8 cellular contexts compared by ENCODE assay signal in the genomic region with DNA sequence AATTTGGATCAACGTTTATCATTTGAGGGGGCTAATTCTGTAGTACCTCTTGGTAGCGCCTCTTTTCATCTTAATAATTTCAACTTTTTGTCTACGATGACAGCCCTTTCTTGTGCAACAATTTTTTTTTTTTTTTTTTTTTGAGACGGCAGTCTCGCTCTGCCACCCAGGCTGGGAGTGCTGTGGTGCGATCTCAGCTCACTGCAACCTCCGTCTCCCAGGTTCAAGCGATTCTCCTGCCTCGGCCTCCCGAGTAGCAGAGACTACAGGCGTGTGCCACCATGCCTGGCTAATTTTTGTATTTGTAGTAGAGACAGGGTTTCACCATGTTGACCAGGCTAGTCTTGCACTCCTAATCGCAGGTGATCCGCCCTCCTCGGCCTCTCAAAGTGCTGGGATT. TPM values are rescaled to one million over a fixed set of nuclear protein-coding genes. Genes with fewer than 3 reads are reported as not detected.
DNase-seq lines count a peak whose midpoint lies in the region; ATAC-seq, FAIRE-seq and TF ChIP-seq lines count a peak whose summit lies in the region.
"Not testable (repeated sequence)": the region's sequence is repeated elsewhere in the genome, so short reads cannot be mapped to it uniquely, and the experiment has no call there.

No MANE protein-coding gene starts in this region.

- not testable (repeated sequence) for H4K20me1 ChIP-seq in Karpas-422 (ENCODE audit: insufficient read depth, low read depth, low read length); HepG2 (ENCODE audit: insufficient read depth, low read length)

- ATAC-seq in T-helper 17 cell: not testable (repeated sequence)
- ATAC-seq in HepG2: peak; percentile 40

- not testable (repeated sequence) for H2BK5ac ChIP-seq in trophoblast cell (ENCODE audit: low read depth, low read length, poor library complexity)

- in situ Hi-C loops in HepG2 (cut with HindIII; ENCODE audit: extremely low pct_ligation_motif_present, low pct_unique_long_range_greater_than_20kb): loop anchor here (5.0 kb wide), 1 partner anchor 46 kb away; the partner anchor contains the start of gene CNOT6L
- in situ Hi-C loops in transverse colon (cut with MboI; ENCODE audit: low pct_ligation_motif_present in 1 of 4, low pct_unique_long_range_greater_than_20kb in 1 of 4, low sequenced_read_pairs in 3 of 4): not testable (repeated sequence)

- H3K27me3 ChIP-seq in Karpas-422 (ENCODE audit: low read length); adipocyte (replicated peaks; ENCODE audit: control insufficient read depth, insufficient read depth, low read length); HepG2 (ENCODE audit: control insufficient read depth in 1 of 2, insufficient read depth in 2 of 2, low read length in 2 of 2); trophoblast cell (ENCODE audit: insufficient read depth, low read length); transverse colon: not testable (repeated sequence)

- H3K9me3 ChIP-seq in Karpas-422 (ENCODE audit: low read length); T-helper 17 cell (ENCODE audit: control insufficient read depth, low read length, poor library complexity, severe bottlenecking); adipocyte (ENCODE audit: control insufficient read depth, low read length); HepG2 (ENCODE audit: low read length); trophoblast cell (ENCODE audit: insufficient read depth, low read depth, low read length); transverse colon: not testable (repeated sequence)

- H4K12ac ChIP-seq in trophoblast cell (ENCODE audit: low read depth, low read length): not testable (repeated sequence)

- peak overlapping the region; percentile 99 for H3K4me3 Mint-ChIP-seq in T-helper 17 cell

- not testable (repeated sequence) for TF ChIP-seq RAD21 in HepG2 (CRISPR knock-in tag; IDR thresholded peaks at IDR 0.05)

- H3K9ac ChIP-seq in Karpas-422 (ENCODE audit: low read length) (peak overlapping the region; percentile 79), adipocyte (ENCODE audit: low read length) (peak overlapping the region; percentile 96), HepG2 (ENCODE audit: insufficient read depth, low read depth, low read length) (peak overlapping the region; percentile 92)
- not testable (repeated sequence) for H3K9ac ChIP-seq in trophoblast cell (ENCODE audit: low read length)

- H4K8ac ChIP-seq in trophoblast cell (ENCODE audit: low read depth, low read length): not testable (repeated sequence)

- DNase-seq in ELF-1 (ENCODE audit: low read depth, low spot score) (peak; percentile 19), Karpas-422 (peak; percentile 61), trophoblast cell (peak in 1 of 2 donors; percentile 11), transverse colon (peak; percentile 12)
- not testable (repeated sequence) for DNase-seq in T-helper 17 cell; adipocyte (ENCODE audit: low read depth); epithelial cell of proximal tubule (ENCODE audit: low read depth); HepG2 (ENCODE audit: low spot score)

- WGBS in HepG2 (ENCODE audit: low lambda C conversion rate): 1% methylated on average over 14 of the region's 14 CpGs
- WGBS in trophoblast cell (ENCODE audit: extremely low coverage, insufficient coverage, insufficient read length): no CpG with 5 or more reads among the region's 14 CpGs
- 8 to 28% methylated on average over 5 to 14 of the region's 14 CpGs for WGBS in transverse colon (ENCODE audit: low coverage in 1 of 2), 2 donors

- H4K91ac ChIP-seq in trophoblast cell (ENCODE audit: low read depth, low read length): not testable (repeated sequence)

- H3K27ac ChIP-seq in Karpas-422 (ENCODE audit: low read length) (peak overlapping the region; percentile 91), HepG2 (ENCODE audit: extremely low read length, insufficient read depth, low read length) (peak overlapping the region; percentile 95), transverse colon (peak overlapping the region; percentile 91 to 99 (median 95))
- not testable (repeated sequence) for H3K27ac ChIP-seq in trophoblast cell (ENCODE audit: low read depth, low read length)

- H3K4me3 ChIP-seq in Karpas-422 (ENCODE audit: low read length) (peak overlapping the region; percentile 89), adipocyte (ENCODE audit: low read length) (peak overlapping the region; percentile 98), epithelial cell of proximal tubule (ENCODE audit: low read depth, low read length) (peak overlapping the region; percentile 98), HepG2 (replicated peaks in 1 of 3; ENCODE audit: insufficient read depth in 1 of 3, low read depth in 2 of 3, low read length in 3 of 3) (peak overlapping the region; percentile 84 to 86 (median 86)), trophoblast cell (ENCODE audit: low read depth, low read length) (peak overlapping the region; percentile 35), transverse colon (peak overlapping the region; percentile 49 to 73 (median 56))

- H3K4me2 ChIP-seq in Karpas-422 (ENCODE audit: low read depth, low read length, poor library complexity, severe bottlenecking) (peak overlapping the region; percentile 85), HepG2 (ENCODE audit: low read depth, low read length) (peak overlapping the region; percentile 75), trophoblast cell (ENCODE audit: low read length) (peak overlapping the region; percentile 88)

- not testable (repeated sequence) for BruUV-seq in HepG2 (replicated peaks; lab: Mats Ljungman, UMichigan)

- H2AFZ ChIP-seq in Karpas-422 (ENCODE audit: low read length): 0 out of 2 replicates have a peak overlapping the region, but pooled peaks have one; percentile 91
- peak overlapping the region; percentile 91 for H2AFZ ChIP-seq in HepG2 (ENCODE audit: low read length)
- not testable (repeated sequence) for H2AFZ ChIP-seq in trophoblast cell (ENCODE audit: insufficient read depth, low read length, poor library complexity)

- CTCF ChIA-PET in HepG2 (lab: Yijun Ruan, JAX; ENCODE audit: low intra/inter-chr PET ratio, low total read pairs): not testable (repeated sequence)

- H2AK5ac ChIP-seq in trophoblast cell (ENCODE audit: low read length): not testable (repeated sequence)

- not testable (repeated sequence) for H3K36me3 ChIP-seq in Karpas-422 (ENCODE audit: insufficient read depth, low read length); adipocyte (ENCODE audit: control insufficient read depth, insufficient read depth, low read length, severe bottlenecking); HepG2 (replicated peaks in 1 of 2; ENCODE audit: control insufficient read depth in 1 of 2, insufficient read depth in 2 of 2, low read length in 2 of 2); trophoblast cell (ENCODE audit: control insufficient read depth in 1 of 2, insufficient read depth in 2 of 2, low read length in 2 of 2); transverse colon

- H3K27me3 Mint-ChIP-seq in T-helper 17 cell: not testable (repeated sequence)

- H3K23ac ChIP-seq in trophoblast cell (ENCODE audit: low read length): not testable (repeated sequence)

- not testable (repeated sequence) for H3K36me3 Mint-ChIP-seq in T-helper 17 cell (ENCODE audit: low read depth)

- not testable (repeated sequence) for FAIRE-seq in HepG2 (lab: Jason Lieb, UNC)

- TF ChIP-seq POLR2A in HepG2 (IDR thresholded peaks at IDR 0.05; ENCODE audit: insufficient read depth in 1 of 2, low read depth in 2 of 2, low read length in 2 of 2); transverse colon (IDR thresholded peaks at IDR 0.05): not testable (repeated sequence)

- peaks cover 49% of the 10 kb centered on the region for H3K4me1 Mint-ChIP-seq in T-helper 17 cell

- TF ChIP-seq CTCF in epithelial cell of proximal tubule (conservative IDR thresholded peaks at IDR 0.05; ENCODE audit: low read depth, low read length); HepG2 (CRISPR knock-in tag; IDR thresholded peaks at IDR 0.05); transverse colon (IDR thresholded peaks at IDR 0.05): not testable (repeated sequence)

- H2BK120ac ChIP-seq in trophoblast cell (ENCODE audit: insufficient read depth, low read length, poor library complexity): not testable (repeated sequence)

- peak overlapping the region; percentile 100 for H3K27ac Mint-ChIP-seq in T-helper 17 cell

- not testable (repeated sequence) for H3K4ac ChIP-seq in trophoblast cell (ENCODE audit: low read depth, low read length)

- intact Hi-C loops in HepG2 (cut with micrococcal nuclease; ENCODE audit: unreplicated experiment): not testable (repeated sequence)
- intact Hi-C loops in transverse colon (cut with DNase I; ENCODE audit: low total_unique reads): loop anchor here (2.0 kb wide), 1 partner anchor 45 kb away; the partner anchor contains the start of gene CNOT6L

- not testable (repeated sequence) for H3K79me1 ChIP-seq in trophoblast cell (ENCODE audit: low read length)

- H3K14ac ChIP-seq in trophoblast cell (ENCODE audit: low read length): not testable (repeated sequence)

- POLR2A ChIA-PET in HepG2 (lab: Yijun Ruan, JAX): interaction anchor here (1.0 to 3.0 kb wide), 2 partner anchors 43 to 45 kb away, joined by 3 to 44 read pairs; partner anchors contain the start of gene CNOT6L

- H3K9me2 ChIP-seq in Karpas-422 (replicated peaks; ENCODE audit: insufficient read depth, low read length): not testable (repeated sequence)

- H3K4me1 ChIP-seq in Karpas-422 (ENCODE audit: low read length) (peaks cover 21% of the 10 kb centered on the region), adipocyte (ENCODE audit: control insufficient read depth, insufficient read depth, low read length) (peaks cover 11% of the 10 kb centered on the region), HepG2 (ENCODE audit: insufficient read depth, low read length) (peaks cover 52% of the 10 kb centered on the region), transverse colon (peaks cover 0 to 27% (median 12%) of the 10 kb centered on the region in 4 donors)
- not testable (repeated sequence) for H3K4me1 ChIP-seq in trophoblast cell (ENCODE audit: control insufficient read depth in 1 of 2, insufficient read depth in 2 of 2, low read length in 2 of 2)

- not testable (repeated sequence) for H2BK12ac ChIP-seq in trophoblast cell (ENCODE audit: low read length)

- not testable (repeated sequence) for TF ChIP-seq EP300 in HepG2 (IDR thresholded peaks at IDR 0.05; ENCODE audit: low read depth in 2 of 2, low read length in 2 of 2); HepG2 (CRISPR knock-in tag; IDR thresholded peaks at IDR 0.05; ENCODE audit: borderline replicate concordance); transverse colon (IDR thresholded peaks at IDR 0.05; ENCODE audit: low read depth)

- H3K79me2 ChIP-seq in Karpas-422 (ENCODE audit: low read length) (peaks cover 39% of the 10 kb centered on the region), HepG2 (ENCODE audit: insufficient read depth, low read length) (peaks cover 43% of the 10 kb centered on the region)
- not testable (repeated sequence) for H3K79me2 ChIP-seq in trophoblast cell (ENCODE audit: control insufficient read depth, insufficient read depth, low read length, poor library complexity)

- not testable (repeated sequence) for H3K18ac ChIP-seq in trophoblast cell (ENCODE audit: low read length)

RNA-seq across cellular contexts. Expression of gene MRPL1, which starts 0.7 kb away (rescaled TPM):
- total RNA-seq in Karpas-422 (2014; rRNA removed; shearing (Covaris generic); ENCODE audit: low replicate concordance): 12.6 and 13.5 TPM in 2 replicates
- total RNA-seq in T-helper 17 cell: 10 to 100 TPM; 15.4 to 19.0 TPM
- 42.1 and 54.2 TPM in 2 replicates for total RNA-seq in epithelial cell of proximal tubule
- total RNA-seq in HepG2 (2016; rRNA removed; fragmentation: Illumina TruSeq; extraction: Trizol): 61.5 and 86.1 TPM in 2 replicates
- 24.2 and 24.6 TPM in 2 replicates for total RNA-seq in HepG2 (2016; cell fraction: cytosol; rRNA removed; fragmentation: Illumina TruSeq; extraction: Trizol; ENCODE audit: low read depth)
- 59.8 and 88.0 TPM in 2 replicates for total RNA-seq in HepG2 (2016; cell fraction: insoluble cytoplasmic fraction; rRNA removed; fragmentation: Illumina TruSeq; extraction: Trizol)
- 28.9 and 30.9 TPM in 2 replicates for total RNA-seq in HepG2 (2016; cell fraction: membrane; rRNA removed; fragmentation: Illumina TruSeq; extraction: Trizol)
- 37.9 and 38.5 TPM in 2 replicates for total RNA-seq in HepG2 (2016; cell fraction: nucleus; rRNA removed; fragmentation: Illumina TruSeq; extraction: Trizol)
- polyA plus RNA-seq in HepG2 (2011; rRNA removed): 14.7 and 23.3 TPM in 2 replicates
- 7.4 and 10.3 TPM in 2 replicates for polyA plus RNA-seq in HepG2 (2011; cell fraction: cytosol; rRNA removed)
- polyA plus RNA-seq in HepG2 (2011; cell fraction: nucleus; rRNA removed): 3.6 and 6.4 TPM in 2 replicates
- polyA plus RNA-seq in HepG2 (2012): 17.1 and 30.1 TPM in 2 replicates
- polyA plus RNA-seq in HepG2 (2016; cell fraction: cytosol; fragmentation: Illumina TruSeq; extraction: Trizol; ENCODE audit: low read depth): 17.6 and 17.9 TPM in 2 replicates
- 78.7 and 83.9 TPM in 2 replicates for polyA plus RNA-seq in HepG2 (2016; cell fraction: insoluble cytoplasmic fraction; fragmentation: Illumina TruSeq; extraction: Trizol; ENCODE audit: low read depth)
- 21.9 and 24.3 TPM in 2 replicates for polyA plus RNA-seq in HepG2 (2016; cell fraction: membrane; fragmentation: Illumina TruSeq; extraction: Trizol; ENCODE audit: low read depth)
- 34.0 and 38.0 TPM in 2 replicates for polyA plus RNA-seq in HepG2 (2016; cell fraction: nucleus; fragmentation: Illumina TruSeq; extraction: Trizol; ENCODE audit: insufficient read depth, low read depth)
- 2.9 and 3.6 TPM in 2 replicates for polyA minus RNA-seq in HepG2 (2011; rRNA and poly(A)+ RNA removed; ENCODE audit: low replicate concordance)
- 7.6 and 8.1 TPM in 2 replicates for polyA minus RNA-seq in HepG2 (2011; cell fraction: cytosol; rRNA and poly(A)+ RNA removed)
- polyA minus RNA-seq in HepG2 (2011; cell fraction: nucleus; rRNA and poly(A)+ RNA removed): 33.4 and 37.1 TPM in 2 replicates
- 42.8 and 43.0 TPM in 2 replicates for polyA plus RNA-seq in trophoblast cell (2013)
- 10 to 100 TPM in 3 of 4 donors, 1 to 10 TPM in 1; 3.7 to 31.8 (median 19.6) TPM for total RNA-seq in transverse colon

RNA-seq across cellular contexts. Expression of gene CNOT6L, which starts 44.2 kb away (rescaled TPM):
- total RNA-seq in Karpas-422 (2014; rRNA removed; shearing (Covaris generic); ENCODE audit: low replicate concordance): 7.0 and 16.7 TPM in 2 replicates
- total RNA-seq in T-helper 17 cell (100 to 1,000 TPM; 142 to 160 TPM), epithelial cell of proximal tubule (5.7 and 8.6 TPM in 2 replicates), HepG2 (2016; rRNA removed; fragmentation: Illumina TruSeq; extraction: Trizol) (13.5 and 33.3 TPM in 2 replicates), transverse colon (10 to 100 TPM in 2 of 4 donors, 1 to 10 TPM in 2; 2.2 to 30.5 (median 14.9) TPM)
- 58.5 and 71.5 TPM in 2 replicates for total RNA-seq in HepG2 (2016; cell fraction: cytosol; rRNA removed; fragmentation: Illumina TruSeq; extraction: Trizol; ENCODE audit: low read depth)
- 14.5 and 30.1 TPM in 2 replicates for total RNA-seq in HepG2 (2016; cell fraction: insoluble cytoplasmic fraction; rRNA removed; fragmentation: Illumina TruSeq; extraction: Trizol)
- 17.4 and 18.7 TPM in 2 replicates for total RNA-seq in HepG2 (2016; cell fraction: membrane; rRNA removed; fragmentation: Illumina TruSeq; extraction: Trizol)
- total RNA-seq in HepG2 (2016; cell fraction: nucleus; rRNA removed; fragmentation: Illumina TruSeq; extraction: Trizol): 17.2 and 19.6 TPM in 2 replicates
- polyA plus RNA-seq in HepG2 (2011; rRNA removed): 7.2 and 7.9 TPM in 2 replicates
- 3.4 and 5.3 TPM in 2 replicates for polyA plus RNA-seq in HepG2 (2011; cell fraction: cytosol; rRNA removed)
- polyA plus RNA-seq in HepG2 (2011; cell fraction: nucleus; rRNA removed): 6.9 and 8.7 TPM in 2 replicates
- 12.0 and 14.2 TPM in 2 replicates for polyA plus RNA-seq in HepG2 (2012)
- 0.74 and 0.78 TPM in 2 replicates for polyA plus RNA-seq in HepG2 (2016; cell fraction: cytosol; fragmentation: Illumina TruSeq; extraction: Trizol; ENCODE audit: low read depth)
- polyA plus RNA-seq in HepG2 (2016; cell fraction: insoluble cytoplasmic fraction; fragmentation: Illumina TruSeq; extraction: Trizol; ENCODE audit: low read depth): 17.9 and 19.3 TPM in 2 replicates
- 4.2 and 4.3 TPM in 2 replicates for polyA plus RNA-seq in HepG2 (2016; cell fraction: membrane; fragmentation: Illumina TruSeq; extraction: Trizol; ENCODE audit: low read depth)
- 12.5 and 14.3 TPM in 2 replicates for polyA plus RNA-seq in HepG2 (2016; cell fraction: nucleus; fragmentation: Illumina TruSeq; extraction: Trizol; ENCODE audit: insufficient read depth, low read depth)
- 21.7 and 27.8 TPM in 2 replicates for polyA minus RNA-seq in HepG2 (2011; rRNA and poly(A)+ RNA removed; ENCODE audit: low replicate concordance)
- polyA minus RNA-seq in HepG2 (2011; cell fraction: cytosol; rRNA and poly(A)+ RNA removed): 27.0 and 36.9 TPM in 2 replicates
- polyA minus RNA-seq in HepG2 (2011; cell fraction: nucleus; rRNA and poly(A)+ RNA removed): 45.2 and 52.0 TPM in 2 replicates
- polyA plus RNA-seq in trophoblast cell (2013): 10.6 and 10.8 TPM in 2 replicates

Comparison
In these comparisons a context has a peak if more than half of its experiments do, and no peak if none do; other contexts are left out.
1. H3K4me3 ChIP-seq: peak in every context shown above with its lines; median percentile 98 in adipocyte; 98 in epithelial cell of proximal tubule; 89 in Karpas-422; 86 in HepG2; 56 in transverse colon; 35 in trophoblast cell.